Comparison of ENCODE assay signal across 34 cellular contexts in the genomic region with DNA sequence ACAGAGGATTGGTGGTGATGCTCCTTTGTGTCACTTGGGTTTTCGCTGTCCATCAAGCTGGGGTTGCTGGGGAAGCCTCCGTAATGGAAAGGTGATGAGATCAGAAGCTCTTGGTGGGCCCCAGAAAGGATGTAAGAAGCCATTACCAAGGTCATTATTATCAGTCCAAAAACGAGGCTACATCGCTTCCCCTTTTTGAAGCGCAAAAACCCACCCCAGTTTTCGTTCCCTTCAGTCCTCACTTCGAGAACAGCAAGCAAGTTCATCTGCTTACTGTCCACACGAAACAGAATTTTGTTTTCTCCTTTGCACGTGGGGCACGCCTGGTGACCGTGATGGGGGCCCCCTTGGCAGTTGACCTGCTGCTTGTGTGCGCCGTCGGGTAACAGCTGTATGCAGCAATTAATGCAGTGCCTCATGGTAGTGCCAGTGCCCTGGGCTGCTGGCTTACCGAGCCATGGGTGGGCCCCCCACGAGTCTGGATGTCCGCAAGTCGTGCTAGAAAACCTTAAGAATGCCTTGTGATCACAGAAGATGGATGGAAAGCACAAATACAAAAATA. TPM values are rescaled to one million over a fixed set of nuclear protein-coding genes. Genes with fewer than 3 reads are reported as not detected.
DNase-seq lines count a peak whose midpoint lies in the region; ATAC-seq, FAIRE-seq and TF ChIP-seq lines count a peak whose summit lies in the region.
"Had no signal": no experiment of that assay in that cellular context is flagged by ENCODE, and none has a peak within 500 bp of the region (broad histone marks: within the 10 kb centered on the region; RNA-seq: fewer than 3 reads in every experiment).

No MANE protein-coding gene starts in this region.

- H3K4me3 ChIP-seq in Caco-2 (ENCODE audit: low read depth, low read length) (no peak overlapping the region), H1 (ENCODE audit: extremely low read depth in 1 of 4, insufficient read depth in 2 of 4, low read depth in 3 of 4, low read length in 4 of 4) (no peak overlapping the region), neutrophil (ENCODE audit: low read depth in 1 of 2, low read length in 1 of 2) (no peak overlapping the region), adrenal gland (no peak overlapping the region)
- H3K4me3 ChIP-seq: HAP-1, K562, ovary, smooth muscle cell, testis had no signal

- H2BK20ac ChIP-seq in H1 (ENCODE audit: low read length) = 0 out of 2 replicates have a peak overlapping the region, but pooled peaks have one; percentile 67

- no peaks in the 10 kb centered on the region for H3K9me3 Mint-ChIP-seq in Caco-2 (ENCODE audit: unreplicated experiment)
- H3K9me3 Mint-ChIP-seq: activated naive CD8-positive, alpha-beta T cell treated with anti-CD3 and anti-CD28 coated beads, Interleukin-2, amount 10 ng/mL, durations not matched to agents 7 days and 5 days; natural killer cell treated with Interleukin-12 subunit alpha and Interleukin-12 subunit beta and Interleukin-15 and Interleukin-18, amount 100 ng/mL, for 72 hours had no signal

- POLR2A ChIA-PET in Caco-2 (lab: Charles Lee) (no interaction called here), H1 (lab: Charles Lee; ENCODE audit: partially characterized antibody) (no interaction called here)

- TF ChIP-seq CTCF in Caco-2 (IDR thresholded peaks at IDR 0.05; ENCODE audit: insufficient read depth in 1 of 2, low read depth in 1 of 2, low read length in 1 of 2, severe bottlenecking in 1 of 2, unreplicated experiment in 1 of 2) = no peak
- TF ChIP-seq CTCF in H1 (IDR thresholded peaks at IDR 0.05; ENCODE audit: control extremely low read depth in 1 of 3, insufficient read depth in 1 of 3, low read depth in 1 of 3, low read length in 3 of 3) = no peak
- no peak for TF ChIP-seq CTCF in neutrophil (IDR thresholded peaks at IDR 0.05)
- TF ChIP-seq CTCF in adrenal gland (IDR thresholded peaks at IDR 0.05) = no peak

- TF ChIP-seq RAD21 in H1 (IDR thresholded peaks at IDR 0.05 in 1 of 2, conservative IDR thresholded peaks at IDR 0.05 in 1 of 2; ENCODE audit: low read depth in 2 of 2, low read length in 2 of 2) = no peak

- H3K79me2 ChIP-seq in H1 (ENCODE audit: control insufficient read depth in 1 of 2, insufficient read depth in 2 of 2, low read length in 2 of 2) = no peaks in the 10 kb centered on the region

- no peak overlapping the region for H3K4ac ChIP-seq in H1 (replicated peaks; ENCODE audit: insufficient read length, low read depth, low read length)

- BruUV-seq in Caco-2 (replicated peaks; lab: Mats Ljungman, UMichigan) = TSS peak; percentile 32

- H3K27ac ChIP-seq in H1 (ENCODE audit: low read depth, low read length) (no peak overlapping the region), neutrophil (peak overlapping the region; percentile 35), adrenal gland (peak overlapping the region in 1 of 5 donors; percentile 20)
- H3K27ac ChIP-seq: ovary, testis had no signal

- no peak overlapping the region for H2BK120ac ChIP-seq in H1 (replicated peaks; ENCODE audit: low read depth, low read length)

- H2BK12ac ChIP-seq in H1 (ENCODE audit: low read depth, low read length) = no peak overlapping the region

- TF ChIP-seq POLR2A in H1 (IDR thresholded peaks at IDR 0.05; ENCODE audit: control extremely low read depth in 1 of 2, low read depth in 2 of 2, low read length in 2 of 2) = no peak
- TF ChIP-seq POLR2A in adrenal gland (IDR thresholded peaks at IDR 0.05) = no peak

- CTCF ChIA-PET in Caco-2 (lab: Charles Lee) = interaction anchor here (0.6 kb wide), 1 partner anchor 25 kb away, joined by 3 read pairs; no protein-coding TSS in a partner anchor
- CTCF ChIA-PET in H1 (lab: Charles Lee; ENCODE audit: partially characterized antibody) = interaction anchor here (0.7 kb wide), 1 partner anchor 19 kb away, joined by 3 read pairs; no protein-coding TSS in a partner anchor

- no peaks in the 10 kb centered on the region for H4K20me1 ChIP-seq in H1 (replicated peaks in 1 of 2; ENCODE audit: control insufficient read depth in 1 of 2, insufficient read depth in 2 of 2, low read length in 2 of 2)

- no peak overlapping the region for H4K8ac ChIP-seq in H1 (ENCODE audit: extremely low read depth, insufficient read depth, low read length)

- H3K14ac ChIP-seq in H1 (ENCODE audit: insufficient read length) = no peak overlapping the region

- no peak overlapping the region for H3K23ac ChIP-seq in H1 (ENCODE audit: insufficient read length)

- DNase-seq in Caco-2 (no peak), NOMO-1 treated with DMSO at 0.1 percent for 48 hours (lab: John Stamatoyannopoulos, UW; ENCODE audit: unreplicated experiment) (peak; percentile 63), H1 (ENCODE audit: low read depth in 1 of 2, low spot score in 2 of 2) (no peak), inferior parietal cortex (ENCODE audit: extremely low spot score) (no peak), adrenal gland (no peak)
- DNase-seq in stimulated activated CD4-positive, alpha-beta T cell treated with anti-CD3 and anti-CD28 coated beads, Interleukin-4, amount 100 ng/mL, for 24 hours = no peak
- DNase-seq: activated CD4-positive, alpha-beta T cell treated with anti-CD3 and anti-CD28 coated beads for 36 hours; activated CD8-positive, alpha-beta memory T cell treated with anti-CD3 and anti-CD28 coated beads for 24 hours; activated effector memory CD4-positive, alpha-beta T cell treated with anti-CD3 and anti-CD28 coated beads, Interleukin-2, amount 50 U/mL, for 16 hours; activated naive CD8-positive, alpha-beta T cell treated with anti-CD3 and anti-CD28 coated beads, Interleukin-2, amount 10 ng/mL, durations not matched to agents 7 days and 5 days; activated T-cell treated with anti-CD3 and anti-CD28 coated beads, Interleukin-2, amount 50 U/mL, for 1 hour; CD4-positive, CD25-positive, alpha-beta regulatory T cell; left ventricle myocardium superior; midbrain; NCI-H1436 treated with DMSO at 0.1 percent for 48 hours; NCI-H446; NCI-H774; ovary; PC-3; stimulated activated CD4-positive, alpha-beta T cell treated with anti-CD3 and anti-CD28 coated beads, Interleukin-2, amount 100 ng/mL, for 48 hours; testis had no signal

- H3K27ac Mint-ChIP-seq in Caco-2 (ENCODE audit: unreplicated experiment) = no peak overlapping the region
- H3K27ac Mint-ChIP-seq: activated CD4-positive, alpha-beta T cell treated with anti-CD3 and anti-CD28 coated beads for 36 hours; activated naive CD8-positive, alpha-beta T cell treated with anti-CD3 and anti-CD28 coated beads, Interleukin-2, amount 10 ng/mL, durations not matched to agents 7 days and 5 days; CD4-positive, CD25-positive, alpha-beta regulatory T cell; natural killer cell treated with Interleukin-12 subunit alpha and Interleukin-12 subunit beta and Interleukin-15 and Interleukin-18, amount 100 ng/mL, for 72 hours; stimulated activated effector memory CD8-positive, alpha-beta T cell treated with anti-CD3 and anti-CD28 coated beads, Interleukin-12 subunit alpha, Interleukin-12 subunit beta, amount 100 ng/mL, for 72 hours had no signal

- H4K91ac ChIP-seq in H1 (replicated peaks; ENCODE audit: insufficient read length, low read length) = no peak overlapping the region

- H3K9me3 ChIP-seq in Caco-2 (no peaks in the 10 kb centered on the region), H1 (ENCODE audit: insufficient read depth in 2 of 2, low read depth in 1 of 2, low read length in 1 of 2) (no peaks in the 10 kb centered on the region), neutrophil (no peaks in the 10 kb centered on the region), adrenal gland (replicated peaks in 1 of 3) (no peaks in the 10 kb centered on the region)
- H3K9me3 ChIP-seq: HAP-1, ovary, testis had no signal

- H3K27me3 ChIP-seq in Caco-2 (replicated peaks; ENCODE audit: control insufficient read depth, insufficient read depth, low read length) (no peaks in the 10 kb centered on the region), H1 (replicated peaks in 1 of 4; ENCODE audit: control insufficient read depth in 3 of 4, extremely low read depth in 1 of 4, insufficient read depth in 3 of 4, low read length in 3 of 4) (no peaks in the 10 kb centered on the region; a peak in 1 of 7 replicates), neutrophil (no peaks in the 10 kb centered on the region), adrenal gland (no peaks in the 10 kb centered on the region)
- H3K27me3 ChIP-seq: ovary, testis had no signal

- no peak overlapping the region for H4K5ac ChIP-seq in H1 (ENCODE audit: insufficient read length, low read depth, low read length)

- no peak overlapping the region for H2BK5ac ChIP-seq in H1 (ENCODE audit: low read depth, low read length)

- no peak overlapping the region for H3K18ac ChIP-seq in H1 (ENCODE audit: extremely low read depth, low read length)

- H2BK15ac ChIP-seq in H1 (ENCODE audit: low read length) = no peak overlapping the region

- no peaks in the 10 kb centered on the region; the same call in 1 of the 2 replicates for H3K36me3 ChIP-seq in Caco-2 (ENCODE audit: control insufficient read depth, insufficient read depth, low read length)
- no peaks in the 10 kb centered on the region for H3K36me3 ChIP-seq in H1 (ENCODE audit: control insufficient read depth in 2 of 4, insufficient read depth in 4 of 4, low read length in 3 of 4)
- H3K36me3 ChIP-seq in neutrophil = peaks cover 79% of the 10 kb centered on the region
- peaks cover 0 to 13% of the 10 kb centered on the region in 2 donors for H3K36me3 ChIP-seq in adrenal gland (replicated peaks in 1 of 2)
- H3K36me3 ChIP-seq: HAP-1, ovary had no signal

- H3K9ac ChIP-seq in H1 (replicated peaks in 1 of 4; ENCODE audit: extremely low read depth in 1 of 4, low read depth in 3 of 4, low read length in 3 of 4) = no peak overlapping the region

- no peak for TF ChIP-seq EP300 in H1 (IDR thresholded peaks at IDR 0.05; ENCODE audit: borderline replicate concordance in 1 of 2, low read depth in 2 of 2, low read length in 2 of 2)

- no peak for ATAC-seq in GM18861 (IDR thresholded peaks at IDR 0.05; ENCODE audit: unreplicated experiment)
- ATAC-seq: activated CD4-positive, alpha-beta T cell treated with anti-CD3 and anti-CD28 coated beads for 36 hours; K562; left ventricle myocardium superior; natural killer cell treated with Interleukin-12 subunit alpha and Interleukin-12 subunit beta and Interleukin-15 and Interleukin-18, amount 100 ng/mL, for 72 hours; PC-3; Right ventricle myocardium inferior; stimulated activated effector memory CD8-positive, alpha-beta T cell treated with anti-CD3 and anti-CD28 coated beads, Interleukin-12 subunit alpha, Interleukin-12 subunit beta, amount 100 ng/mL, for 72 hours had no signal

- no peaks in the 10 kb centered on the region for H3K4me1 Mint-ChIP-seq in Caco-2 (ENCODE audit: low read depth, unreplicated experiment)
- H3K4me1 Mint-ChIP-seq: CD4-positive, CD25-positive, alpha-beta regulatory T cell; central memory CD8-positive, alpha-beta T cell; stimulated activated effector memory CD8-positive, alpha-beta T cell treated with anti-CD3 and anti-CD28 coated beads, Interleukin-12 subunit alpha, Interleukin-12 subunit beta, amount 100 ng/mL, for 72 hours had no signal

- H3K27me3 Mint-ChIP-seq in Caco-2 (ENCODE audit: insufficient read depth, unreplicated experiment) = peaks cover 4% of the 10 kb centered on the region

- no peak for FAIRE-seq in H1 (lab: Jason Lieb, UNC)
- FAIRE-seq: islet of Langerhans, K562, urothelium cell line had no signal

- H3K56ac ChIP-seq in H1 (replicated peaks; ENCODE audit: insufficient read length, low read depth, low read length) = no peak overlapping the region

- no peak overlapping the region for H2AK5ac ChIP-seq in H1 (ENCODE audit: low read depth, low read length)

- no peak overlapping the region for H2AFZ ChIP-seq in H1 (ENCODE audit: low read length)

- H3K36me3 Mint-ChIP-seq in Caco-2 (ENCODE audit: insufficient read depth, unreplicated experiment) = peaks cover 18% of the 10 kb centered on the region
- H3K36me3 Mint-ChIP-seq: activated naive CD8-positive, alpha-beta T cell treated with anti-CD3 and anti-CD28 coated beads, Interleukin-2, amount 10 ng/mL, durations not matched to agents 7 days and 5 days; CD4-positive, CD25-positive, alpha-beta regulatory T cell; natural killer cell treated with Interleukin-12 subunit alpha and Interleukin-12 subunit beta and Interleukin-15 and Interleukin-18, amount 100 ng/mL, for 72 hours; stimulated activated effector memory CD8-positive, alpha-beta T cell treated with anti-CD3 and anti-CD28 coated beads, Interleukin-12 subunit alpha, Interleukin-12 subunit beta, amount 100 ng/mL, for 72 hours had no signal

- 90% methylated on average over 18 of the region's 18 CpGs; no CpG with 5 or more reads in 1 of the 2 experiments for WGBS in H1 (ENCODE audit: extremely low coverage in 1 of 2, insufficient coverage in 1 of 2, insufficient read length in 1 of 2, insufficient replicate concordance in 2 of 2, low coverage in 1 of 2, low lambda C conversion rate in 2 of 2, missing lambda C conversion rate in 1 of 2), 2 experiments
- 76 to 81% (median 79%) methylated on average over 18 of the region's 18 CpGs for WGBS in adrenal gland, 4 donors

- intact Hi-C loops in Caco-2 (cut with micrococcal nuclease; ENCODE audit: unreplicated experiment) (no loop called here), adrenal gland (cut with DNase I) (no loop called here)

- H3K4me3 Mint-ChIP-seq in Caco-2 (ENCODE audit: unreplicated experiment) = no peak overlapping the region
- H3K4me3 Mint-ChIP-seq: activated CD4-positive, alpha-beta T cell treated with anti-CD3 and anti-CD28 coated beads for 36 hours; activated naive CD8-positive, alpha-beta T cell treated with anti-CD3 and anti-CD28 coated beads, Interleukin-2, amount 10 ng/mL, durations not matched to agents 7 days and 5 days; CD4-positive, CD25-positive, alpha-beta regulatory T cell; central memory CD8-positive, alpha-beta T cell; natural killer cell treated with Interleukin-12 subunit alpha and Interleukin-12 subunit beta and Interleukin-15 and Interleukin-18, amount 100 ng/mL, for 72 hours; stimulated activated effector memory CD8-positive, alpha-beta T cell treated with anti-CD3 and anti-CD28 coated beads, Interleukin-12 subunit alpha, Interleukin-12 subunit beta, amount 100 ng/mL, for 72 hours had no signal

- H3K4me1 ChIP-seq in Caco-2 (peaks cover 20% of the 10 kb centered on the region; the same call in 1 of the 2 replicates), H1 (replicated peaks in 1 of 4; ENCODE audit: control insufficient read depth in 3 of 4, insufficient read depth in 4 of 4, low read length in 3 of 4) (peaks cover 0 to 3% (median under 1%) of the 10 kb centered on the region in 4 experiments; a peak in 2 of 7 replicates), neutrophil (ENCODE audit: control insufficient read depth in 1 of 2, insufficient read depth in 1 of 2, low read depth in 1 of 2, low read length in 1 of 2) (peaks cover 27 to 35% of the 10 kb centered on the region in 2 experiments), adrenal gland (replicated peaks in 1 of 2) (no peaks in the 10 kb centered on the region)
- H3K4me1 ChIP-seq: HAP-1 had no signal

- H3K4me2 ChIP-seq in H1 (ENCODE audit: insufficient read depth in 1 of 2, low read depth in 2 of 2, low read length in 2 of 2) = no peak overlapping the region
- H3K4me2 ChIP-seq: smooth muscle cell had no signal

- H3K79me1 ChIP-seq in H1 (ENCODE audit: low read depth, low read length) = peaks cover 3% of the 10 kb centered on the region; the same call in 1 of the 2 replicates

- no peaks in the 10 kb centered on the region for H3K23me2 ChIP-seq in H1 (ENCODE audit: low read depth, low read length)

RNA-seq across cellular contexts. Expression of a gene that starts 47.5 kb away (rescaled TPM):
- total RNA-seq in Caco-2 (2022) (26.1 and 26.7 TPM in 2 replicates), adrenal gland (10 to 100 TPM; 24.0 to 54.5 (median 39.8) TPM)
- 9.1 and 9.4 TPM in 2 replicates for total RNA-seq in H1 (2021; fragmentation: NEBNext Ultra II Directional; extraction: Animal tissue kit (Norgen Biotek cat#: 25700))
- polyA plus RNA-seq in H1 (2011; rRNA removed) (7.4 and 8.8 TPM in 2 replicates), adrenal gland (10 to 100 TPM in 1 of 3 donors, 1 to 10 TPM in 2; 5.2 to 15.7 (median 8.1) TPM)
- polyA plus RNA-seq in H1 (2011; cell fraction: cytosol; rRNA removed) = 6.8 TPM
- polyA plus RNA-seq in H1 (2011; cell fraction: nucleus; rRNA removed) = 9.3 TPM
- 5.7 to 7.3 TPM (median 6.0 TPM) in 4 replicates for polyA plus RNA-seq in H1 (2012, experiment 1 of 2)
- polyA plus RNA-seq in H1 (2012, experiment 2 of 2) = 2.3 TPM
- polyA plus RNA-seq in H1 (2013, experiment 1 of 2) = 4.7 TPM
- polyA plus RNA-seq in H1 (2013, experiment 2 of 2) = 5.0 TPM
- polyA minus RNA-seq in H1 (2011; rRNA and poly(A)+ RNA removed) = 17.4 and 19.5 TPM in 2 replicates
- polyA minus RNA-seq in H1 (2011; cell fraction: cytosol; rRNA and poly(A)+ RNA removed) = 7.5 TPM
- polyA minus RNA-seq in H1 (2011; cell fraction: nucleus; rRNA and poly(A)+ RNA removed) = 15.1 TPM
- total RNA-seq: HT-29; T-helper 2 cell treated with Interferon-gamma antibody and Interleukin-4, amounts not matched to agents 100 ng/mL and 5 ng/mL, for 36 hours had no signal
